ENCODE assay signal across 31 cellular contexts in the genomic region with DNA sequence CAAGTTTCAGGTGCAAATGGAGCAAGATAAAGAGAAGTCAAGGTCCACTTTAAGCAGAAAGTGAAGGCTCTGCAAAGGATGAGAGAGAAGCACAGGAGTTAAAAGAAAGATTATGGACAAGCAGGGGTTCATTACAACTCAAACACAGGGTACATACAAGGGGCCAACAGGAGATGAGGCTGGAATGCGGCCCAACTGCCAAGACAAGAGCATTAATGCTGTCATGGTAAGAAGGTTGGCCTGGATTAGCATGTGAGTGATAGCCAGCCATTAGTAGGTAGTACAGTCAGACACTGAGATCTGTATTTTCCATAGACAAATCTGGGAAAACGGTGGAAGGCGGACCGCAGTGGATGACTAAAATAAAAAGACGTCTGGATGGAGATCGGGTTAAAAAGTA.
"Had no signal": no experiment of that assay in that cellular context is flagged by ENCODE, and none has a peak within 500 bp of the region (broad histone marks: within the 10 kb centered on the region; RNA-seq: fewer than 3 reads in every experiment).

No MANE protein-coding gene starts in this region.

- H3K4me3 Mint-ChIP-seq: activated CD4-positive, alpha-beta memory T cell treated with anti-CD3 and anti-CD28 coated beads, Interleukin-2, amount 10 ng/mL, durations not matched to agents 7 days and 5 days; activated naive CD4-positive, alpha-beta T cell treated with anti-CD3 and anti-CD28 coated beads, Interleukin-2, amount 50 U/mL, for 24 hours; activated naive CD8-positive, alpha-beta T cell treated with anti-CD3 and anti-CD28 coated beads, Interleukin-2, amount 50 U/mL, for 24 hours; activated T-cell treated with anti-CD3 and anti-CD28 coated beads, Interleukin-2, amount 50 U/mL, for 4 hours; naive B cell; nephron progenitor cell; T-helper 1 cell treated with Interleukin-12 subunit alpha and Interleukin-12 subunit beta and Interleukin-4 antibody, amounts not matched to agents 30 μg/mL and 1 μg/mL, for 36 hours had no signal

- ATAC-seq: activated naive CD8-positive, alpha-beta T cell treated with anti-CD3 and anti-CD28 coated beads, Interleukin-2, amount 50 U/mL, for 24 hours; activated T-cell treated with anti-CD3 and anti-CD28 coated beads, Interleukin-2, amount 50 U/mL, for 4 hours; gastroesophageal sphincter; right cardiac atrium; stimulated activated naive CD8-positive, alpha-beta T cell treated with anti-CD3 and anti-CD28 coated beads, Interleukin-15, Interleukin-2, amounts not matched to agents 100 U/mL and 50 U/mL, for 24 hours had no signal

- H3K4me1 ChIP-seq: colonic mucosa had no signal

- FAIRE-seq: bronchial epithelial cell, keratinocyte, TTC549 had no signal

- H3K27me3 Mint-ChIP-seq: activated CD4-positive, alpha-beta memory T cell treated with anti-CD3 and anti-CD28 coated beads, Interleukin-2, amount 10 ng/mL, durations not matched to agents 7 days and 5 days; activated naive CD4-positive, alpha-beta T cell treated with anti-CD3 and anti-CD28 coated beads, Interleukin-2, amount 50 U/mL, for 24 hours; activated naive CD8-positive, alpha-beta T cell treated with anti-CD3 and anti-CD28 coated beads, Interleukin-2, amount 50 U/mL, for 24 hours; naive B cell had no signal

- H3K4me1 Mint-ChIP-seq: nephron progenitor cell had no signal

- H3K36me3 ChIP-seq: colonic mucosa, thoracic aorta, vagina had no signal

- H3K27me3 ChIP-seq: colonic mucosa, dorsolateral prefrontal cortex, gastroesophageal sphincter, upper lobe of left lung, vagina had no signal

- H3K27ac ChIP-seq: colonic mucosa, dorsolateral prefrontal cortex, gastroesophageal sphincter, thoracic aorta, upper lobe of left lung, vagina, VCaP had no signal

- DNase-seq: activated CD4-positive, alpha-beta memory T cell treated with anti-CD3 and anti-CD28 coated beads, Interleukin-2, amount 10 ng/mL, durations not matched to agents 7 days and 5 days; activated CD4-positive, alpha-beta T cell treated with anti-CD3 and anti-CD28 coated beads for 48 hours; activated CD8-positive, alpha-beta memory T cell treated with anti-CD3 and anti-CD28 coated beads, Interleukin-2, amount 50 U/mL, for 48 hours; activated naive CD8-positive, alpha-beta T cell treated with anti-CD3 and anti-CD28 coated beads, Interleukin-2, amount 50 U/mL, for 24 hours; activated T-cell treated with anti-CD3 and anti-CD28 coated beads, Interleukin-2, amount 50 U/mL, for 4 hours; cerebellar nuclear complex; colonic mucosa; dorsolateral prefrontal cortex; effector memory CD4-positive, alpha-beta T cell; erythroblast; hippocampal formation; left cardiac atrium; mammary epithelial cell; naive B cell; nephron progenitor cell; right cardiac atrium; stimulated activated CD4-positive, alpha-beta T cell treated with anti-CD3 and anti-CD28 coated beads, Interleukin-2, amount 100 ng/mL, for 48 hours; stimulated activated naive CD8-positive, alpha-beta T cell treated with anti-CD3 and anti-CD28 coated beads, Interleukin-15, Interleukin-2, amounts not matched to agents 100 U/mL and 50 U/mL, for 24 hours; SW 1271; T-helper 9 cell; upper lobe of left lung had no signal

- H3K9me3 Mint-ChIP-seq: activated naive CD4-positive, alpha-beta T cell treated with anti-CD3 and anti-CD28 coated beads, Interleukin-2, amount 50 U/mL, for 24 hours; activated T-cell treated with anti-CD3 and anti-CD28 coated beads, Interleukin-2, amount 50 U/mL, for 4 hours; T-helper 1 cell treated with Interleukin-12 subunit alpha and Interleukin-12 subunit beta and Interleukin-4 antibody, amounts not matched to agents 30 μg/mL and 1 μg/mL, for 36 hours had no signal

- H3K4me3 ChIP-seq: colonic mucosa, dorsolateral prefrontal cortex, gastroesophageal sphincter, thoracic aorta, upper lobe of left lung, vagina had no signal

- H3K9me3 ChIP-seq: colonic mucosa, gastroesophageal sphincter, thoracic aorta, upper lobe of left lung, vagina had no signal

- H3K27ac Mint-ChIP-seq: activated CD4-positive, alpha-beta memory T cell treated with anti-CD3 and anti-CD28 coated beads, Interleukin-2, amount 10 ng/mL, durations not matched to agents 7 days and 5 days; activated naive CD4-positive, alpha-beta T cell treated with anti-CD3 and anti-CD28 coated beads, Interleukin-2, amount 50 U/mL, for 24 hours; activated naive CD8-positive, alpha-beta T cell treated with anti-CD3 and anti-CD28 coated beads, Interleukin-2, amount 50 U/mL, for 24 hours; activated T-helper 2 cell treated with anti-CD3 and anti-CD28 coated beads, Interferon-gamma antibody, Interleukin-2, Interleukin-4, amounts not matched to agents 10 μg/mL and 5 μg/mL and 100 μg/mL, durations not matched to agents 14 hours and 24 hours and 36 hours; nephron progenitor cell; T-helper 1 cell treated with Interleukin-12 subunit alpha and Interleukin-12 subunit beta and Interleukin-4 antibody, amounts not matched to agents 30 μg/mL and 1 μg/mL, for 36 hours had no signal
